In the genomic region with DNA sequence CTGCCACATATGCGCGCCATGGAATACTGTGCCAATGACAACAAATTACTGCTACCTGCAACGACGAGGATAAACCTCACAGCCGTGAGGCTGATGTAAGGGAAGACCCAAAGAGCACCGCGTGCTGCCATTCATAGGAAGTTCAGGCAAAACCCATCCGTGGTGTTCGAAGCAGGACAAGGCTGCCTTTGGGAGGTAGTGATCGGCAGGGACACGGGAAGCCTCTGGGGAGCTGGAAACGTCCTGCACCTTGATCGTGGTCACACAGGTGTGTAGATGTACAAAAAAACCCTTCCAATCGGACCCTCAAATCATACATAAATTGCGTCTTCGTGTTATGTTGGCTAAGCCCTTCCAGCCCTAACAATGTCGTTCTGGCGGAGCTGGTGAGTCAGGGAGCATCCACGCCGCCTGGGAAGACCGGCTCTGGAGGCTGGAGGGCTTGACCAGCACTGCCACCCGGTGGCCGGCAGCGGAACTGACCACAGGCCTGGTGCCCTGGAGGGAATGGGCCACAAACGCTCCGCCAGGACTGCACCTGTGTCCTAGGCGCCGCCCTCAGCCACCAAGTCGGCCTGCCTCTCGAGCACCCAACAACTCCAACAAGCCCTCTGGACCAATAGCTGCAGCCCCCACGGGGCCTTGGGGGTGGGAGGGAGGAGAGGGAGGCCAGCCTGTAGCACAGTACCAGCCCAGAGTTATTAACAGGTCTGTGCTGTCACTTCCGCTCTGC, we compare ENCODE assay signal across 8 cellular contexts. TPM values are rescaled to one million over a fixed set of nuclear protein-coding genes. Genes with fewer than 3 reads are reported as not detected.
DNase-seq lines count a peak whose midpoint lies in the region; ATAC-seq and TF ChIP-seq lines count a peak whose summit lies in the region.

No MANE protein-coding gene starts in this region.

- BruUV-seq in PC-9 (replicated peaks; lab: Mats Ljungman, UMichigan), result no TSS peak

- no peaks in the 10 kb centered on the region for H3K9me2 ChIP-seq in PC-9 (ENCODE audit: insufficient read depth)

- TF ChIP-seq POLR2A in thyroid gland (IDR thresholded peaks at IDR 0.05), result no peak

- intact Hi-C loops in PC-9 (cut with micrococcal nuclease; ENCODE audit: unreplicated experiment) (loop anchor here (1.0 to 10.0 kb wide), 8 partner anchors 45 to 370 kb away; partner anchors contain the start of genes ASTL, CIAO1, SNRNP200 and STARD7), thyroid gland (cut with DNase I) (loop anchor here (5.0 kb wide), 1 partner anchor 102 kb away; no protein-coding TSS in a partner anchor)

- H3K9me3 ChIP-seq in PC-9 (ENCODE audit: insufficient read depth, low read depth) (no peaks in the 10 kb centered on the region), neural progenitor cell (ENCODE audit: low read depth) (no peaks in the 10 kb centered on the region), thyroid gland (no peaks in the 10 kb centered on the region)

- H3K9ac ChIP-seq in neural progenitor cell, result no peak overlapping the region

- H3F3A ChIP-seq in PC-9 (ENCODE audit: insufficient read depth, low read depth) (peaks cover 30% of the 10 kb centered on the region), neural progenitor cell (ENCODE audit: low read depth) (peaks cover 5% of the 10 kb centered on the region)

- H3K4me1 ChIP-seq in PC-9 (replicated peaks; ENCODE audit: insufficient read depth) (peaks cover 40% of the 10 kb centered on the region), foreskin keratinocyte (peaks cover 7% of the 10 kb centered on the region), neural progenitor cell (no peaks in the 10 kb centered on the region), thyroid gland (peaks cover 9 to 17% of the 10 kb centered on the region in 2 donors)

- no peaks in the 10 kb centered on the region for H3K36me3 ChIP-seq in PC-9 (ENCODE audit: low read depth)
- no peaks in the 10 kb centered on the region for H3K36me3 ChIP-seq in neural progenitor cell
- H3K36me3 ChIP-seq in thyroid gland, result no peaks in the 10 kb centered on the region

- H4K20me1 ChIP-seq in PC-9 (ENCODE audit: insufficient read depth) (no peaks in the 10 kb centered on the region), neural progenitor cell (ENCODE audit: low read depth) (no peaks in the 10 kb centered on the region)

- no peak overlapping the region for H2AFZ ChIP-seq in PC-9
- H2AFZ ChIP-seq in neural progenitor cell (replicated peaks), result peak overlapping the region; percentile 88

- no peaks in the 10 kb centered on the region for H3K9me3 Mint-ChIP-seq in IgD-negative memory B cell
- H3K9me3 Mint-ChIP-seq in neural progenitor cell, result no peaks in the 10 kb centered on the region

- H3K27ac Mint-ChIP-seq in IgD-negative memory B cell (peak overlapping the region in 1 of 3 donors; percentile 79), neural progenitor cell (no peak overlapping the region)

- peaks cover 9% of the 10 kb centered on the region for H3K27me3 Mint-ChIP-seq in IgD-negative memory B cell
- H3K27me3 Mint-ChIP-seq in neural progenitor cell (ENCODE audit: insufficient read depth, low read depth), result peaks cover 17% of the 10 kb centered on the region

- H3K4me2 ChIP-seq in PC-9 (peak overlapping the region; percentile 39), neural progenitor cell (peak overlapping the region; percentile 66)

- 30 to 56% methylated on average over 13 to 27 of the region's 32 CpGs for WGBS in thyroid gland, 2 donors

- CTCF ChIA-PET in PC-9 (lab: Charles Lee), result interaction anchor here (0.6 to 4.6 kb wide), 9 partner anchors 9 to 517 kb away, joined by 3 to 35 read pairs (median 4); no protein-coding TSS in a partner anchor

- H3K4me3 Mint-ChIP-seq in IgD-negative memory B cell (peak overlapping the region; percentile 24 to 88 (median 70)), neural progenitor cell (peak overlapping the region; percentile 52)

- POLR2A ChIA-PET in PC-9 (lab: Charles Lee; ENCODE audit: unreplicated experiment), result no interaction called here

- peak; percentile 100 for TF ChIP-seq CTCF in PC-9 (conservative IDR thresholded peaks at IDR 0.05)
- TF ChIP-seq CTCF in foreskin keratinocyte (conservative IDR thresholded peaks at IDR 0.05), result peak; percentile 98
- peak; percentile 95 for TF ChIP-seq CTCF in neural progenitor cell (IDR thresholded peaks at IDR 0.05)
- TF ChIP-seq CTCF in thyroid gland (IDR thresholded peaks at IDR 0.05), result peak; percentile 94 to 100 (median 97)

- no peaks in the 10 kb centered on the region for H3K27me3 ChIP-seq in PC-9 (ENCODE audit: insufficient read depth, low read depth)
- peaks cover 9% of the 10 kb centered on the region for H3K27me3 ChIP-seq in foreskin keratinocyte
- H3K27me3 ChIP-seq in neural progenitor cell, result peaks cover 42% of the 10 kb centered on the region
- no peaks in the 10 kb centered on the region for H3K27me3 ChIP-seq in thyroid gland

- H3K4me3 ChIP-seq in PC-9 (no peak overlapping the region), neural progenitor cell (no peak overlapping the region), thyroid gland (replicated peaks in 1 of 3) (no peak overlapping the region)

- no peaks in the 10 kb centered on the region for H3K79me2 ChIP-seq in PC-9 (ENCODE audit: low read depth)
- no peaks in the 10 kb centered on the region for H3K79me2 ChIP-seq in neural progenitor cell (ENCODE audit: low read depth)

- peak; percentile 47 for ATAC-seq in GM19468 (IDR thresholded peaks at IDR 0.05; ENCODE audit: extremely low read depth, unreplicated experiment)
- ATAC-seq in foreskin keratinocyte, result peak; percentile 75

- no peaks in the 10 kb centered on the region for H3K36me3 Mint-ChIP-seq in IgD-negative memory B cell
- no peaks in the 10 kb centered on the region for H3K36me3 Mint-ChIP-seq in neural progenitor cell

- H3K4me1 Mint-ChIP-seq in IgD-negative memory B cell (peaks cover 10 to 13% (median 11%) of the 10 kb centered on the region in 3 donors), neural progenitor cell (peaks cover 18% of the 10 kb centered on the region)

- H3K27ac ChIP-seq in PC-9 (no peak overlapping the region), foreskin keratinocyte (no peak overlapping the region), neural progenitor cell (no peak overlapping the region), thyroid gland (no peak overlapping the region)

- DNase-seq in COLO829 (ENCODE audit: low spot score) (peak; percentile 65), PC-9 (peak; percentile 82 to 94), foreskin keratinocyte (peak in 1 of 2 donors; percentile 71), neural progenitor cell (ENCODE audit: low spot score) (peak; percentile 93), thyroid gland (peak; percentile 85 to 88)
- peak; percentile 46 for DNase-seq in activated T-helper 9 cell treated with anti-CD3 and anti-CD28 coated beads, Interleukin-2, amount 50 U/mL, for 16 hours (ENCODE audit: low read depth)

RNA-seq across cellular contexts. Expression of gene NEURL3, which starts 4.1 kb away (rescaled TPM):
- polyA plus RNA-seq in IgD-negative memory B cell (not detected), foreskin keratinocyte (not detected in 2 replicates)
- total RNA-seq in PC-9 (2021) (0.48 and 0.63 TPM in 2 replicates), foreskin keratinocyte (not detected in 2 replicates), neural progenitor cell (ENCODE audit: low replicate concordance) (0.12 TPM in 1 of 2 replicates, not detected in the other), thyroid gland (under 1 TPM in 1 of 4 donors, not detected in 3; 0.40 TPM)

RNA-seq across cellular contexts. Expression of gene ARID5A, which starts 27.3 kb away (rescaled TPM):
- 62.3 TPM for polyA plus RNA-seq in IgD-negative memory B cell
- 5.1 and 6.0 TPM in 2 replicates for total RNA-seq in PC-9 (2021)
- 7.3 and 8.5 TPM in 2 replicates for total RNA-seq in foreskin keratinocyte
- polyA plus RNA-seq in foreskin keratinocyte, result 8.2 and 8.4 TPM in 2 replicates
- 0.75 and 2.4 TPM in 2 replicates for total RNA-seq in neural progenitor cell (ENCODE audit: low replicate concordance)
- 10 to 100 TPM in 3 of 4 donors, 1 to 10 TPM in 1; 9.2 to 29.3 (median 20.0) TPM for total RNA-seq in thyroid gland
